ENCODE assay signal across 6 cellular contexts in genomic region chr1:228164561-228165371, GRCh38. TPM values are rescaled to one million over a fixed set of nuclear protein-coding genes. Genes with fewer than 3 reads are reported as not detected.
DNase-seq lines count a peak whose midpoint lies in the region; ATAC-seq and TF ChIP-seq lines count a peak whose summit lies in the region.

No MANE protein-coding gene starts in this region.

- no peaks in the 10 kb centered on the region for H3K9me3 ChIP-seq in WERI-Rb-1 (ENCODE audit: severe bottlenecking)
- no peaks in the 10 kb centered on the region for H3K9me3 ChIP-seq in lower lobe of right lung

- H3K27me3 ChIP-seq in WERI-Rb-1 (ENCODE audit: insufficient read depth, low read depth, severe bottlenecking) (no peaks in the 10 kb centered on the region), lower lobe of right lung (ENCODE audit: low read depth) (peaks cover 8% of the 10 kb centered on the region)

- no peak for TF ChIP-seq CTCF in HFF-Myc (IDR thresholded peaks at IDR 0.05; ENCODE audit: low read depth, low read length, missing control alignments)
- no peak for TF ChIP-seq CTCF in WERI-Rb-1 (IDR thresholded peaks at IDR 0.05; ENCODE audit: low read depth, low read length)
- no peak for TF ChIP-seq CTCF in lower lobe of right lung (IDR thresholded peaks at IDR 0.05)

- H3K27ac ChIP-seq in WERI-Rb-1 (peak overlapping the region; percentile 86), lower lobe of right lung (peak overlapping the region; percentile 100)

- intact Hi-C loops in lower lobe of right lung (cut with DNase I): no loop called here

- H3K4me1 ChIP-seq in lower lobe of right lung: peaks cover 55% of the 10 kb centered on the region

- H3K4me3 ChIP-seq in HFF-Myc (replicated peaks; ENCODE audit: low read depth, low read length): peak overlapping the region; percentile 37
- peak overlapping the region; percentile 43 for H3K4me3 ChIP-seq in WERI-Rb-1 (ENCODE audit: low read depth, low read length)
- peak overlapping the region; percentile 77 for H3K4me3 ChIP-seq in lower lobe of right lung

- no peak for DNase-seq in HFF-Myc (ENCODE audit: extremely low read depth, low read depth)
- DNase-seq in WERI-Rb-1: no peak
- peak; percentile 61 for DNase-seq in lower lobe of right lung
- no peak for DNase-seq in cortex of kidney (lab: John Stamatoyannopoulos, UW)
- no peak for DNase-seq in retina
- DNase-seq in NCI-H187 (lab: John Stamatoyannopoulos, UW): no peak

- ATAC-seq in lower lobe of right lung: no peak

- no peaks in the 10 kb centered on the region for H3K36me3 ChIP-seq in WERI-Rb-1
- H3K36me3 ChIP-seq in lower lobe of right lung: peaks cover 7% of the 10 kb centered on the region

RNA-seq across cellular contexts. Expression of gene IBA57, which starts 0.8 kb away (rescaled TPM):
- 10.7 TPM for total RNA-seq in lower lobe of right lung

RNA-seq across cellular contexts. Expression of gene GJC2, which starts 15.0 kb away (rescaled TPM):
- total RNA-seq in lower lobe of right lung: 6.0 TPM

RNA-seq across cellular contexts. Expression of gene GUK1, which starts 24.7 kb away (rescaled TPM):
- 192 TPM for total RNA-seq in lower lobe of right lung

RNA-seq across cellular contexts. Expression of gene OBSCN, which starts 43.1 kb away (rescaled TPM):
- 35.6 TPM for total RNA-seq in lower lobe of right lung

RNA-seq across cellular contexts. Expression of gene MRPL55, which starts 55.7 kb away (rescaled TPM):
- 43.6 TPM for total RNA-seq in lower lobe of right lung
